15 cellular contexts compared by ENCODE assay signal in the genomic region with DNA sequence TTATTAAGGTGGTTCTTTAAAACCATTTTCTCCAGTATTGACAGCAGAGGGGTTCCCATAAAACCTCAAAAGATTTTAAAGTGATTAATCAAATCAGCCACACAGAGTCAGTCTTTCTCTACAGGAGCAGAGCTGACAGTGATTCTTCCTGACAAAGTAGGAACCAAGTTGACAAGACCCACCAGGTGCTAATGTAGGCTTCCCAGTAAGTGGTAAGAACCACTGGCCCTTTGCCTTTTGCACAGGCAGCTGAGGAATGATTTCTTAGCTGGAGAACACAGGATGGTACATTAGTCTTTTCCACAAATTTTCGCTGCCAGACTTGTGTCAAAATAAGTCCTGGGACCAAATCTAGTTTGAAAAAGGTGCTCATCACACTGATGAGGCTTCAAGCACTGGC.
A peak's percentile ranks its signal among the peaks of the same experiment; 100 is the strongest.
DNase-seq lines count a peak whose midpoint lies in the region; ATAC-seq and TF ChIP-seq lines count a peak whose summit lies in the region.
"Had no signal": no experiment of that assay in that cellular context is flagged by ENCODE, and none has a peak within 500 bp of the region (broad histone marks: within the 10 kb centered on the region; RNA-seq: fewer than 3 reads in every experiment).

No MANE protein-coding gene starts in this region.

- peaks cover 17 to 68% (median 29%) of the 10 kb centered on the region in 4 donors for H3K4me1 Mint-ChIP-seq in CD4-positive, CD25-positive, alpha-beta regulatory T cell

- ATAC-seq in CD4-positive, CD25-positive, alpha-beta regulatory T cell (ENCODE audit: low read depth in 2 of 2), result no peak
- peak; percentile 59 to 65 for ATAC-seq in gastrocnemius medialis
- no peak for ATAC-seq in HG03025 (IDR thresholded peaks at IDR 0.05; ENCODE audit: low FRiP score, unreplicated experiment)
- ATAC-seq: stimulated activated naive CD8-positive, alpha-beta T cell treated with anti-CD3 and anti-CD28 coated beads, Interleukin-15, amount 100 ng/mL, for 72 hours had no signal

- intact Hi-C loops in gastrocnemius medialis (cut with DNase I; ENCODE audit: low total_unique reads), result loop anchor here (2.0 to 10.0 kb wide), 2 partner anchors 59 to 441 kb away; partner anchors contain the start of gene CD164

- no peaks in the 10 kb centered on the region for H3K9me3 ChIP-seq in CD4-positive, CD25-positive, alpha-beta regulatory T cell (ENCODE audit: control insufficient read depth in 2 of 2, low read length in 2 of 2)
- no peaks in the 10 kb centered on the region for H3K9me3 ChIP-seq in gastrocnemius medialis

- H3K27ac ChIP-seq in CD4-positive, CD25-positive, alpha-beta regulatory T cell (ENCODE audit: insufficient read depth, low read length, poor library complexity, severe bottlenecking), result no peak overlapping the region
- H3K27ac ChIP-seq in gastrocnemius medialis, result peak overlapping the region; percentile 86 to 91 (median 88)

- in situ Hi-C loops in gastrocnemius medialis (cut with MboI; ENCODE audit: low sequenced_read_pairs in 4 of 4), result loop anchor here in 3 of 4 donors (10.0 to 25.0 kb wide), 2 partner anchors 118 to 131 kb away; no protein-coding TSS in a partner anchor

- peaks cover 0 to 1% (median 0%) of the 10 kb centered on the region in 7 donors for H3K9me3 Mint-ChIP-seq in CD4-positive, CD25-positive, alpha-beta regulatory T cell

- H3K27ac Mint-ChIP-seq in CD4-positive, CD25-positive, alpha-beta regulatory T cell, result peak overlapping the region in 2 of 3 donors; percentile 68 to 77
- H3K27ac Mint-ChIP-seq: activated CD4-positive, alpha-beta memory T cell treated with anti-CD3 and anti-CD28 coated beads for 36 hours; activated naive CD8-positive, alpha-beta T cell; B cell; stimulated activated naive CD8-positive, alpha-beta T cell treated with anti-CD3 and anti-CD28 coated beads, Interleukin-15, amount 100 ng/mL, for 72 hours had no signal

- H3K27me3 ChIP-seq in CD4-positive, CD25-positive, alpha-beta regulatory T cell (ENCODE audit: control insufficient read depth, insufficient read depth, low read length), result no peaks in the 10 kb centered on the region
- H3K27me3 ChIP-seq in gastrocnemius medialis, result no peaks in the 10 kb centered on the region

- H3K36me3 ChIP-seq in CD4-positive, CD25-positive, alpha-beta regulatory T cell (ENCODE audit: control insufficient read depth, insufficient read depth, low read length), result no peaks in the 10 kb centered on the region
- no peaks in the 10 kb centered on the region for H3K36me3 ChIP-seq in gastrocnemius medialis

- no peak overlapping the region for H3K4me3 Mint-ChIP-seq in CD4-positive, CD25-positive, alpha-beta regulatory T cell
- H3K4me3 Mint-ChIP-seq: activated CD4-positive, alpha-beta memory T cell treated with anti-CD3 and anti-CD28 coated beads for 36 hours; activated naive CD8-positive, alpha-beta T cell; B cell; neural crest cell; stimulated activated naive CD8-positive, alpha-beta T cell treated with anti-CD3 and anti-CD28 coated beads, Interleukin-15, amount 100 ng/mL, for 72 hours had no signal

- TF ChIP-seq POLR2A in gastrocnemius medialis (IDR thresholded peaks at IDR 0.05), result no peak

- peaks cover 4% of the 10 kb centered on the region for H3K36me3 Mint-ChIP-seq in CD4-positive, CD25-positive, alpha-beta regulatory T cell

- no peak for DNase-seq in CD4-positive, CD25-positive, alpha-beta regulatory T cell
- DNase-seq in NCI-H69 (lab: John Stamatoyannopoulos, UW) (peak; percentile 49), fibroblast of mammary gland (ENCODE audit: low read depth) (peak; percentile 15), gastrocnemius medialis (peak in 1 of 2 donors; percentile 72), inferior parietal cortex (ENCODE audit: extremely low spot score) (no peak), globus pallidus (ENCODE audit: low spot score) (no peak)
- no peak for DNase-seq in activated CD4-positive, alpha-beta T cell treated with anti-CD3 and anti-CD28 coated beads, Interleukin-2, amount 50 U/mL, for 1 hour
- DNase-seq: activated CD4-positive, alpha-beta memory T cell treated with anti-CD3 and anti-CD28 coated beads for 36 hours; NCI-H1436 treated with DMSO at 0.1 percent for 48 hours; stimulated activated CD4-positive, alpha-beta T cell treated with anti-CD3 and anti-CD28 coated beads, Interleukin-2, amount 100 ng/mL, for 48 hours; stimulated activated naive CD8-positive, alpha-beta T cell treated with anti-CD3 and anti-CD28 coated beads, Interleukin-15, amount 100 ng/mL, for 72 hours had no signal

- H3K4me3 ChIP-seq in CD4-positive, CD25-positive, alpha-beta regulatory T cell (ENCODE audit: low read depth, low read length), result no peak overlapping the region
- H3K4me3 ChIP-seq in fibroblast of mammary gland (ENCODE audit: control insufficient read depth, low read depth, low read length), result no peak overlapping the region
- H3K4me3 ChIP-seq in gastrocnemius medialis, result peak overlapping the region in 2 of 4 donors; percentile 17 to 23

- H3K4me1 ChIP-seq in CD4-positive, CD25-positive, alpha-beta regulatory T cell (ENCODE audit: control insufficient read depth, insufficient read depth, low read length, poor library complexity, severe bottlenecking), result peaks cover 34% of the 10 kb centered on the region
- H3K4me1 ChIP-seq in gastrocnemius medialis, result peaks cover 84 to 88% of the 10 kb centered on the region in 2 donors

- no peaks in the 10 kb centered on the region for H3K27me3 Mint-ChIP-seq in CD4-positive, CD25-positive, alpha-beta regulatory T cell
- H3K27me3 Mint-ChIP-seq: activated CD4-positive, alpha-beta memory T cell treated with anti-CD3 and anti-CD28 coated beads for 36 hours; activated naive CD8-positive, alpha-beta T cell; B cell; stimulated activated naive CD8-positive, alpha-beta T cell treated with anti-CD3 and anti-CD28 coated beads, Interleukin-15, amount 100 ng/mL, for 72 hours had no signal

- TF ChIP-seq CTCF in fibroblast of mammary gland (conservative IDR thresholded peaks at IDR 0.05; ENCODE audit: control insufficient read depth, insufficient read depth, low read depth, low read length), result no peak
- TF ChIP-seq CTCF in gastrocnemius medialis (IDR thresholded peaks at IDR 0.05 in 4 of 5, conservative IDR thresholded peaks at IDR 0.05 in 1 of 5), result peak in 1 of 5 experiments; percentile 19

Comparison
In these comparisons a context has a peak if more than half of its experiments do, and no peak if none do; other contexts are left out.
1. ATAC-seq: peak in gastrocnemius medialis (2 of 2); none in CD4-positive, CD25-positive, alpha-beta regulatory T cell (0 of 2) and HG03025 (single experiment).
2. DNase-seq: peak in NCI-H69 (single experiment) and fibroblast of mammary gland (single experiment); none in CD4-positive, CD25-positive, alpha-beta regulatory T cell (0 of 3), activated CD4-positive, alpha-beta T cell treated with anti-CD3 and anti-CD28 coated beads, Interleukin-2, amount 50 U/mL, for 1 hour (single experiment), inferior parietal cortex (single experiment) and globus pallidus (single experiment).